Comparison of ENCODE assay signal across 15 cellular contexts in genomic region chr6:6058054-6058444, GRCh38. TPM values are rescaled to one million over a fixed set of nuclear protein-coding genes. Genes with fewer than 3 reads are reported as not detected.
"Had no signal": no experiment of that assay in that cellular context is flagged by ENCODE, and none has a peak within 500 bp of the region (broad histone marks: within the 10 kb centered on the region; RNA-seq: fewer than 3 reads in every experiment).

No MANE protein-coding gene starts in this region.

- H3K27ac ChIP-seq: esophagus squamous epithelium, left ventricle myocardium inferior, psoas muscle, spleen, tibial nerve, upper lobe of right lung, vagina had no signal

- ATAC-seq: psoas muscle had no signal

- H3K9me3 ChIP-seq: esophagus squamous epithelium, psoas muscle, upper lobe of right lung, vagina had no signal

- H3K4me3 ChIP-seq: esophagus squamous epithelium, left ventricle myocardium inferior, lung, psoas muscle, spleen, tibial nerve, upper lobe of right lung, vagina had no signal

- DNase-seq: esophagus squamous epithelium; left cardiac atrium; left ventricle myocardium inferior; nephron progenitor cell; psoas muscle; spleen; stimulated activated CD4-positive, alpha-beta T cell treated with anti-CD3 and anti-CD28 coated beads, Interleukin-15, amount 100 ng/mL, for 24 hours; stimulated activated CD4-positive, alpha-beta T cell treated with anti-CD3 and anti-CD28 coated beads, Interleukin-1b, Interleukin-23, amount 100 ng/mL, for 48 hours; stimulated activated CD4-positive, alpha-beta T cell treated with anti-CD3 and anti-CD28 coated beads, Interleukin-4, amount 100 ng/mL, for 24 hours; upper lobe of right lung had no signal

- H3K4me1 ChIP-seq: esophagus squamous epithelium, left ventricle myocardium inferior, psoas muscle, spleen, tibial nerve, upper lobe of right lung, vagina had no signal

- H3K36me3 ChIP-seq: esophagus squamous epithelium, left ventricle myocardium inferior, spleen, tibial nerve, upper lobe of right lung, vagina had no signal

- FAIRE-seq: keratinocyte had no signal

- H3K27me3 ChIP-seq: tibial nerve, upper lobe of right lung, vagina had no signal

RNA-seq across cellular contexts. Expression of gene NRN1, which starts 51.3 kb away (rescaled TPM):
- polyA plus RNA-seq: immature natural killer cell had no signal
